23 cellular contexts compared by ENCODE assay signal in the genomic region with DNA sequence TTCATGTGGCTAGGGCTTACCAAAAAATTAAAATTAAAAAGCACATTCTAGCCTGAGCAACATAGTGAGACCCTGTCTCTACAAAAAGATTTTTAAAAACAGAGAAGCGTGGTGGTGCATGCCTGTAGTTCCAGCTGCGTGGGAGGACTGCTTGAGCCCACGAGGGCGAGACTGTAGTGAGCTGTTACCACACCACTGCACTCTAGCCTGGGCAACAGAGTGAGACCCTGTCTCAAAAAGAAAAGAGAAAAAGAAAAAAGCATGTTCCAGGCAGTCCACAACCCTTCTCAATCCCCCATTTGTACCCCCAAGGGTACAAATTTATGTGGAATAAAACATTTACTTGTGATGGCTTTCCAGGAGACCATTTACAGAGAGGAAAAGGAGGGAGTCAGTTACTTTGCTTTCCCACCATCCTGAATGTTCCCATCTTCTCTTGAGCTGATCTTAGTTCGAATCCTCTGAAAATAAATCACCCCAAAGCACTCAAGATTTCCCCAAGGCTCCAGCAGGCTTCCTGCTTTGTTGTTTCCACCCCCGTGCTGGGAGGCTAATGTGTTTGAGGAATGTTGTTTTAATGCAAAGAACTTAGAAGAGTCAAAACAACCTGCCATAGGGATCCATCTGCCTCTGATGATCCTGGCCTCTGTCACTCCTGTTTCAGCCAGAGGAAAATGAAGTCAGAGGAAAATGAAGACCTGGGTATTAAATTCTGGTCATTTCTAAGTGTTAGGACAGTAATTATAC.
"Had no signal": no experiment of that assay in that cellular context is flagged by ENCODE, and none has a peak within 500 bp of the region (broad histone marks: within the 10 kb centered on the region; RNA-seq: fewer than 3 reads in every experiment).

No MANE protein-coding gene starts in this region.

- H3K4me1 Mint-ChIP-seq: activated naive CD8-positive, alpha-beta T cell treated with anti-CD3 and anti-CD28 coated beads, Interleukin-2, amount 50 U/mL, for 24 hours; central memory CD8-positive, alpha-beta T cell; naive thymus-derived CD8-positive, alpha-beta T cell; stimulated activated effector memory CD8-positive, alpha-beta T cell treated with anti-CD3 and anti-CD28 coated beads, Interleukin-12 subunit alpha, Interleukin-12 subunit beta, amount 100 ng/mL, for 72 hours; T-cell had no signal

- H3K9me3 Mint-ChIP-seq: activated T-cell treated with anti-CD3 and anti-CD28 coated beads, Interleukin-2, amount 50 U/mL, for 4 hours had no signal

- H3K4me3 ChIP-seq: ascending aorta, esophagus muscularis mucosa, gastroesophageal sphincter, heart right ventricle, stomach, testis, upper lobe of left lung had no signal

- DNase-seq: activated CD4-positive, alpha-beta T cell treated with anti-CD3 and anti-CD28 coated beads, Interleukin-2, amount 50 U/mL, for 1 hour; activated CD8-positive, alpha-beta memory T cell treated with anti-CD3 and anti-CD28 coated beads, Interleukin-2, amount 50 U/mL, for 4 hours; activated naive CD4-positive, alpha-beta T cell treated with anti-CD3 and anti-CD28 coated beads for 36 hours; activated naive CD8-positive, alpha-beta T cell treated with anti-CD3 and anti-CD28 coated beads, Interleukin-2, amount 50 U/mL, for 24 hours; activated T-cell treated with anti-CD3 and anti-CD28 coated beads, Interleukin-2, amount 50 U/mL, for 4 hours; cortex of kidney; effector CD4-positive, alpha-beta T cell; heart right ventricle; kidney glomerular epithelial cell; left ventricle myocardium superior; naive thymus-derived CD8-positive, alpha-beta T cell; stimulated activated CD4-positive, alpha-beta T cell treated with anti-CD3 and anti-CD28 coated beads, Interleukin-4, amount 100 ng/mL, for 24 hours; stomach; T-cell; T-helper 9 cell; testis; upper lobe of left lung had no signal

- H3K27ac Mint-ChIP-seq: activated naive CD4-positive, alpha-beta T cell treated with anti-CD3 and anti-CD28 coated beads for 36 hours; activated naive CD8-positive, alpha-beta T cell treated with anti-CD3 and anti-CD28 coated beads, Interleukin-2, amount 50 U/mL, for 24 hours; naive thymus-derived CD8-positive, alpha-beta T cell; stimulated activated effector memory CD8-positive, alpha-beta T cell treated with anti-CD3 and anti-CD28 coated beads, Interleukin-12 subunit alpha, Interleukin-12 subunit beta, amount 100 ng/mL, for 72 hours; T-cell had no signal

- H3K36me3 ChIP-seq: ascending aorta, esophagus muscularis mucosa, gastroesophageal sphincter, heart right ventricle, stomach, upper lobe of left lung had no signal

- FAIRE-seq: endothelial cell of umbilical vein had no signal

- H3K27me3 Mint-ChIP-seq: central memory CD8-positive, alpha-beta T cell; T-cell had no signal

- H3K4me3 Mint-ChIP-seq: activated naive CD4-positive, alpha-beta T cell treated with anti-CD3 and anti-CD28 coated beads for 36 hours; activated naive CD8-positive, alpha-beta T cell treated with anti-CD3 and anti-CD28 coated beads, Interleukin-2, amount 50 U/mL, for 24 hours; activated T-cell treated with anti-CD3 and anti-CD28 coated beads, Interleukin-2, amount 50 U/mL, for 4 hours; central memory CD8-positive, alpha-beta T cell; naive thymus-derived CD8-positive, alpha-beta T cell; stimulated activated effector memory CD8-positive, alpha-beta T cell treated with anti-CD3 and anti-CD28 coated beads, Interleukin-12 subunit alpha, Interleukin-12 subunit beta, amount 100 ng/mL, for 72 hours; T-cell had no signal

- H3K4me1 ChIP-seq: ascending aorta, heart right ventricle, testis, upper lobe of left lung had no signal

- H3K9me3 ChIP-seq: ascending aorta, esophagus muscularis mucosa, gastroesophageal sphincter, heart right ventricle, stomach, testis, upper lobe of left lung had no signal

- H3K36me3 Mint-ChIP-seq: naive thymus-derived CD8-positive, alpha-beta T cell; stimulated activated effector memory CD8-positive, alpha-beta T cell treated with anti-CD3 and anti-CD28 coated beads, Interleukin-12 subunit alpha, Interleukin-12 subunit beta, amount 100 ng/mL, for 72 hours; T-cell had no signal

- H3K27me3 ChIP-seq: ascending aorta, esophagus muscularis mucosa, gastroesophageal sphincter, heart right ventricle, stomach, testis, upper lobe of left lung had no signal

- H3K27ac ChIP-seq: ascending aorta, gastroesophageal sphincter, heart right ventricle, stomach, testis, upper lobe of left lung had no signal
